28 cellular contexts compared by ENCODE assay signal in the genomic region with DNA sequence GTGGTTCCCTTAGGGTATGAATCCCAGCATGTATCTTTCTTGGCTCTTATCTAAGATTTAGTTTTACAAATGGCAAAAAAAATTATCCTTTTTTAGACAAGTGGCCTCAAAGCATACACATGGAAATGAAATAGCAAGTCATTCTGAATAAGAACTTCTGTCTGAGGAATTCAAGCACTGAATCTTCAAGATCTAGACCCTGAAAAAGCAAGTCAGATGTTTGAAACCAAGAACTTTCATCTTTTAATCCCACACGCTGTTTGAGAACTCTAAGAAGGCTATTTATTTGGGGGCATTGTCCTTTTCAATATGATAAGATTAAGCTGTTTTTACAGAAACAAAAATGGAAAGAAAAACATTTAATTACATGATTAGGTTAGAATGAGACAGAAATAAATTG.
"Had no signal": no experiment of that assay in that cellular context is flagged by ENCODE, and none has a peak within 500 bp of the region (broad histone marks: within the 10 kb centered on the region; RNA-seq: fewer than 3 reads in every experiment).

No MANE protein-coding gene starts in this region.

- H3K4me1 ChIP-seq: ascending aorta, breast epithelium, colonic mucosa, heart left ventricle had no signal

- H3K9me3 ChIP-seq: ascending aorta, breast epithelium, colonic mucosa had no signal

- H3K36me3 ChIP-seq: ascending aorta, cardiac muscle cell, colonic mucosa, heart left ventricle had no signal

- H3K27ac Mint-ChIP-seq: activated CD4-positive, alpha-beta memory T cell treated with anti-CD3 and anti-CD28 coated beads, Interleukin-2, amount 10 ng/mL, durations not matched to agents 7 days and 5 days; activated CD4-positive, alpha-beta T cell treated with anti-CD3 and anti-CD28 coated beads, Interleukin-2, amount 10 ng/mL, durations not matched to agents 7 days and 5 days; activated naive CD4-positive, alpha-beta T cell treated with anti-CD3 and anti-CD28 coated beads, Interleukin-2, amount 10 ng/mL, durations not matched to agents 7 days and 5 days; activated naive CD4-positive, alpha-beta T cell treated with anti-CD3 and anti-CD28 coated beads, Interleukin-2, amount 50 U/mL, for 72 hours; activated naive CD8-positive, alpha-beta T cell treated with anti-CD3 and anti-CD28 coated beads, Interleukin-2, amount 10 ng/mL, durations not matched to agents 7 days and 5 days; activated T-cell treated with anti-CD3 and anti-CD28 coated beads, Interleukin-2, amount 50 U/mL, for 24 hours; activated T-cell treated with anti-CD3 and anti-CD28 coated beads, Interleukin-2, amount 50 U/mL, for 72 hours; brain; T-helper 1 cell treated with Interleukin-12 subunit alpha and Interleukin-12 subunit beta and Interleukin-4 antibody, amounts not matched to agents 30 μg/mL and 1 μg/mL, for 36 hours had no signal

- H3K27ac ChIP-seq: ascending aorta, breast epithelium, cardiac muscle cell, colonic mucosa, heart left ventricle had no signal

- H3K4me3 ChIP-seq: ascending aorta, breast epithelium, cardiac muscle cell, colonic mucosa, heart left ventricle had no signal

- H3K27me3 ChIP-seq: ascending aorta, breast epithelium, cardiac muscle cell, colonic mucosa, heart left ventricle had no signal

- H3K27me3 Mint-ChIP-seq: activated CD4-positive, alpha-beta memory T cell treated with anti-CD3 and anti-CD28 coated beads, Interleukin-2, amount 10 ng/mL, durations not matched to agents 7 days and 5 days; activated CD4-positive, alpha-beta T cell treated with anti-CD3 and anti-CD28 coated beads, Interleukin-2, amount 10 ng/mL, durations not matched to agents 7 days and 5 days; activated naive CD4-positive, alpha-beta T cell treated with anti-CD3 and anti-CD28 coated beads, Interleukin-2, amount 10 ng/mL, durations not matched to agents 7 days and 5 days; activated naive CD8-positive, alpha-beta T cell treated with anti-CD3 and anti-CD28 coated beads, Interleukin-2, amount 10 ng/mL, durations not matched to agents 7 days and 5 days; activated T-cell treated with anti-CD3 and anti-CD28 coated beads, Interleukin-2, amount 50 U/mL, for 24 hours had no signal

- H3K4me1 Mint-ChIP-seq: activated CD4-positive, alpha-beta memory T cell treated with anti-CD3 and anti-CD28 coated beads, Interleukin-2, amount 10 ng/mL, durations not matched to agents 7 days and 5 days; activated CD4-positive, alpha-beta T cell treated with anti-CD3 and anti-CD28 coated beads, Interleukin-2, amount 10 ng/mL, durations not matched to agents 7 days and 5 days; activated naive CD4-positive, alpha-beta T cell treated with anti-CD3 and anti-CD28 coated beads, Interleukin-2, amount 10 ng/mL, durations not matched to agents 7 days and 5 days; activated naive CD8-positive, alpha-beta T cell treated with anti-CD3 and anti-CD28 coated beads, Interleukin-2, amount 10 ng/mL, durations not matched to agents 7 days and 5 days; brain had no signal

- H3K4me3 Mint-ChIP-seq: activated CD4-positive, alpha-beta memory T cell treated with anti-CD3 and anti-CD28 coated beads, Interleukin-2, amount 10 ng/mL, durations not matched to agents 7 days and 5 days; activated CD4-positive, alpha-beta T cell treated with anti-CD3 and anti-CD28 coated beads, Interleukin-2, amount 10 ng/mL, durations not matched to agents 7 days and 5 days; activated naive CD4-positive, alpha-beta T cell treated with anti-CD3 and anti-CD28 coated beads, Interleukin-2, amount 10 ng/mL, durations not matched to agents 7 days and 5 days; activated naive CD8-positive, alpha-beta T cell treated with anti-CD3 and anti-CD28 coated beads, Interleukin-2, amount 10 ng/mL, durations not matched to agents 7 days and 5 days; activated T-cell treated with anti-CD3 and anti-CD28 coated beads, Interleukin-2, amount 50 U/mL, for 24 hours; activated T-cell treated with anti-CD3 and anti-CD28 coated beads, Interleukin-2, amount 50 U/mL, for 72 hours; brain; T-helper 1 cell treated with Interleukin-12 subunit alpha and Interleukin-12 subunit beta and Interleukin-4 antibody, amounts not matched to agents 30 μg/mL and 1 μg/mL, for 36 hours had no signal

- ATAC-seq: activated naive CD4-positive, alpha-beta T cell treated with anti-CD3 and anti-CD28 coated beads, Interleukin-2, amount 50 U/mL, for 72 hours; activated T-cell treated with anti-CD3 and anti-CD28 coated beads, Interleukin-2, amount 50 U/mL, for 72 hours; esophagus mucosa; heart left ventricle had no signal

- H3K9me3 Mint-ChIP-seq: activated naive CD4-positive, alpha-beta T cell treated with anti-CD3 and anti-CD28 coated beads, Interleukin-2, amount 10 ng/mL, durations not matched to agents 7 days and 5 days; activated naive CD8-positive, alpha-beta T cell treated with anti-CD3 and anti-CD28 coated beads, Interleukin-2, amount 10 ng/mL, durations not matched to agents 7 days and 5 days had no signal

- DNase-seq: activated CD4-positive, alpha-beta memory T cell treated with anti-CD3 and anti-CD28 coated beads, Interleukin-2, amount 10 ng/mL, durations not matched to agents 7 days and 5 days; activated CD4-positive, alpha-beta T cell treated with anti-CD3 and anti-CD28 coated beads for 1 hour; activated CD4-positive, alpha-beta T cell treated with anti-CD3 and anti-CD28 coated beads for 4 hours; activated CD4-positive, alpha-beta T cell treated with anti-CD3 and anti-CD28 coated beads, Interleukin-2, amount 10 ng/mL, durations not matched to agents 7 days and 5 days; activated CD4-positive, alpha-beta T cell treated with anti-CD3 and anti-CD28 coated beads, Interleukin-2, amount 50 U/mL, for 4 hours; activated CD8-positive, alpha-beta memory T cell treated with anti-CD3 and anti-CD28 coated beads, Interleukin-2, amount 50 U/mL, for 48 hours; activated gamma-delta T cell; activated naive CD4-positive, alpha-beta T cell; activated naive CD4-positive, alpha-beta T cell treated with anti-CD3 and anti-CD28 coated beads, Interleukin-2, amount 10 ng/mL, durations not matched to agents 7 days and 5 days; activated naive CD8-positive, alpha-beta T cell treated with anti-CD3 and anti-CD28 coated beads, Interleukin-2, amount 10 ng/mL, durations not matched to agents 7 days and 5 days; activated T-cell treated with anti-CD3 and anti-CD28 coated beads for 4 hours; activated T-cell treated with anti-CD3 and anti-CD28 coated beads, Interleukin-2, amount 50 U/mL, for 24 hours; activated T-cell treated with anti-CD3 and anti-CD28 coated beads, Interleukin-2, amount 50 U/mL, for 72 hours; central memory CD4-positive, alpha-beta T cell; cerebellar nuclear complex; colonic mucosa; effector CD8-positive, alpha-beta T cell; foreskin fibroblast; glutamatergic neuron; heart left ventricle; T1000 had no signal

- H3K36me3 Mint-ChIP-seq: activated naive CD4-positive, alpha-beta T cell treated with anti-CD3 and anti-CD28 coated beads, Interleukin-2, amount 10 ng/mL, durations not matched to agents 7 days and 5 days; activated naive CD4-positive, alpha-beta T cell treated with anti-CD3 and anti-CD28 coated beads, Interleukin-2, amount 50 U/mL, for 72 hours; activated naive CD8-positive, alpha-beta T cell treated with anti-CD3 and anti-CD28 coated beads, Interleukin-2, amount 10 ng/mL, durations not matched to agents 7 days and 5 days; brain had no signal
